Comparison of ENCODE assay signal across 1 cellular context in the genomic region with DNA sequence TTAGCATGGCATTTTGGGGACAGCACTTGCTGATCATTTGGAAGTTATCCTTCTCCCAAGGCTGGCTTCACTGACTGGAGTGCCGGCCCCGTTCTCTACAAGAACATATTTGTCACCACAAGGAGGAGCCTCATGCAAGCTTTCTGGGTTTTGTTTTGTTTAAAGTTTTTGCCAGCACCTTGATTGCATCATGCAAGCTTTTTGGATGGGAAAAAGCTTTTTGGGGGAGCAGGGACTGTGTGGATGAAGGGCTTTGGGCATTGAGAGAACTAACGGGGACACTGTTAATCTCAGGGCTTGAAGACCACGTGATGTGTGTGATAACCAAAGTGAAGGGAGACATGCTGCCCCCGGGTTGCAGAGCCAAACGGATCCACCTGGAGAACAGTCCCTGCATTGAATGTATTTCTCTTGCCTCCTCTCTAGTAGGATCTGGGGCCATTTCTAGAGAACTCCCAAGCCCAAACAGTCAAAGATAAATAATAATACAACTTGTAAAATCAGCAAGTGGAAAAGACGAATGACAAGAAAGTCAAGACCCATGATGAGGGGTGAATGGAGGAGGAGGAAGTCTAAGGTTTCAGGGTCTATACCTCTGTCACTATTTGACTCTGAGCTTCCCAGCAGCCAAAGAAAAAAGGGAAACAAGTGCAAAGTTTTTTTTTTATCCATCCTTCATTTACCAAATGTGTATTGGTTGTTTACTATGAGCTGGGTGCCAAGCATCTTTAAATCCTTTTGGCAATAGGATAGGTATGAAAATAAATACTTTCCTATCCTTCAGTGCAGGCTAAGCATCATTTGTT.
TF ChIP-seq lines count a peak whose summit lies in the region.

No MANE protein-coding gene starts in this region.

TF ChIP-seq in K562, 482 proteins besides CTCF, POLR2A, EP300 and RAD21 (continued from another document and continues in another):
- TF ChIP-seq, protein P1, sequence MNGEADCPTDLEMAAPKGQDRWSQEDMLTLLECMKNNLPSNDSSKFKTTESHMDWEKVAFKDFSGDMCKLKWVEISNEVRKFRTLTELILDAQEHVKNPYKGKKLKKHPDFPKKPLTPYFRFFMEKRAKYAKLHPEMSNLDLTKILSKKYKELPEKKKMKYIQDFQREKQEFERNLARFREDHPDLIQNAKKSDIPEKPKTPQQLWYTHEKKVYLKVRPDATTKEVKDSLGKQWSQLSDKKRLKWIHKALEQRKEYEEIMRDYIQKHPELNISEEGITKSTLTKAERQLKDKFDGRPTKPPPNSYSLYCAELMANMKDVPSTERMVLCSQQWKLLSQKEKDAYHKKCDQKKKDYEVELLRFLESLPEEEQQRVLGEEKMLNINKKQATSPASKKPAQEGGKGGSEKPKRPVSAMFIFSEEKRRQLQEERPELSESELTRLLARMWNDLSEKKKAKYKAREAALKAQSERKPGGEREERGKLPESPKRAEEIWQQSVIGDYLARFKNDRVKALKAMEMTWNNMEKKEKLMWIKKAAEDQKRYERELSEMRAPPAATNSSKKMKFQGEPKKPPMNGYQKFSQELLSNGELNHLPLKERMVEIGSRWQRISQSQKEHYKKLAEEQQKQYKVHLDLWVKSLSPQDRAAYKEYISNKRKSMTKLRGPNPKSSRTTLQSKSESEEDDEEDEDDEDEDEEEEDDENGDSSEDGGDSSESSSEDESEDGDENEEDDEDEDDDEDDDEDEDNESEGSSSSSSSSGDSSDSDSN (IDR thresholded peaks at IDR 0.05; ENCODE audit: borderline replicate concordance in 1 of 2, low read depth in 2 of 2, low read length in 2 of 2), result no peak
- TF ChIP-seq ZNF583 (CRISPR knock-in tag; IDR thresholded peaks at IDR 0.05), result no peak
- TF ChIP-seq HNRNPUL1 (IDR thresholded peaks at IDR 0.05; ENCODE audit: low read length), result no peak
- TF ChIP-seq, protein P2, sequence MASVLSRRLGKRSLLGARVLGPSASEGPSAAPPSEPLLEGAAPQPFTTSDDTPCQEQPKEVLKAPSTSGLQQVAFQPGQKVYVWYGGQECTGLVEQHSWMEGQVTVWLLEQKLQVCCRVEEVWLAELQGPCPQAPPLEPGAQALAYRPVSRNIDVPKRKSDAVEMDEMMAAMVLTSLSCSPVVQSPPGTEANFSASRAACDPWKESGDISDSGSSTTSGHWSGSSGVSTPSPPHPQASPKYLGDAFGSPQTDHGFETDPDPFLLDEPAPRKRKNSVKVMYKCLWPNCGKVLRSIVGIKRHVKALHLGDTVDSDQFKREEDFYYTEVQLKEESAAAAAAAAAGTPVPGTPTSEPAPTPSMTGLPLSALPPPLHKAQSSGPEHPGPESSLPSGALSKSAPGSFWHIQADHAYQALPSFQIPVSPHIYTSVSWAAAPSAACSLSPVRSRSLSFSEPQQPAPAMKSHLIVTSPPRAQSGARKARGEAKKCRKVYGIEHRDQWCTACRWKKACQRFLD (CRISPR knock-in tag; IDR thresholded peaks at IDR 0.05), result no peak
- TF ChIP-seq, protein P3, sequence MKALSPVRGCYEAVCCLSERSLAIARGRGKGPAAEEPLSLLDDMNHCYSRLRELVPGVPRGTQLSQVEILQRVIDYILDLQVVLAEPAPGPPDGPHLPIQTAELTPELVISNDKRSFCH (CRISPR knock-in tag; IDR thresholded peaks at IDR 0.05), result no peak
- TF ChIP-seq, protein P3 (tag; IDR thresholded peaks at IDR 0.05), result no peak
- TF ChIP-seq, protein P4, sequence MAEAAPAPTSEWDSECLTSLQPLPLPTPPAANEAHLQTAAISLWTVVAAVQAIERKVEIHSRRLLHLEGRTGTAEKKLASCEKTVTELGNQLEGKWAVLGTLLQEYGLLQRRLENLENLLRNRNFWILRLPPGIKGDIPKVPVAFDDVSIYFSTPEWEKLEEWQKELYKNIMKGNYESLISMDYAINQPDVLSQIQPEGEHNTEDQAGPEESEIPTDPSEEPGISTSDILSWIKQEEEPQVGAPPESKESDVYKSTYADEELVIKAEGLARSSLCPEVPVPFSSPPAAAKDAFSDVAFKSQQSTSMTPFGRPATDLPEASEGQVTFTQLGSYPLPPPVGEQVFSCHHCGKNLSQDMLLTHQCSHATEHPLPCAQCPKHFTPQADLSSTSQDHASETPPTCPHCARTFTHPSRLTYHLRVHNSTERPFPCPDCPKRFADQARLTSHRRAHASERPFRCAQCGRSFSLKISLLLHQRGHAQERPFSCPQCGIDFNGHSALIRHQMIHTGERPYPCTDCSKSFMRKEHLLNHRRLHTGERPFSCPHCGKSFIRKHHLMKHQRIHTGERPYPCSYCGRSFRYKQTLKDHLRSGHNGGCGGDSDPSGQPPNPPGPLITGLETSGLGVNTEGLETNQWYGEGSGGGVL (CRISPR knock-in tag; IDR thresholded peaks at IDR 0.05), result no peak
- peak; percentile 25; the same call in 1 of the 2 replicates for TF ChIP-seq SMARCC2 (IDR thresholded peaks at IDR 0.05; ENCODE audit: low read depth)
- TF ChIP-seq HNRNPK (IDR thresholded peaks at IDR 0.05; ENCODE audit: low read depth, low read length, poor library complexity, severe bottlenecking), result no peak
- TF ChIP-seq, protein P5, sequence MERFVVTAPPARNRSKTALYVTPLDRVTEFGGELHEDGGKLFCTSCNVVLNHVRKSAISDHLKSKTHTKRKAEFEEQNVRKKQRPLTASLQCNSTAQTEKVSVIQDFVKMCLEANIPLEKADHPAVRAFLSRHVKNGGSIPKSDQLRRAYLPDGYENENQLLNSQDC (CRISPR knock-in tag; IDR thresholded peaks at IDR 0.05), result no peak
- TF ChIP-seq, protein P6, sequence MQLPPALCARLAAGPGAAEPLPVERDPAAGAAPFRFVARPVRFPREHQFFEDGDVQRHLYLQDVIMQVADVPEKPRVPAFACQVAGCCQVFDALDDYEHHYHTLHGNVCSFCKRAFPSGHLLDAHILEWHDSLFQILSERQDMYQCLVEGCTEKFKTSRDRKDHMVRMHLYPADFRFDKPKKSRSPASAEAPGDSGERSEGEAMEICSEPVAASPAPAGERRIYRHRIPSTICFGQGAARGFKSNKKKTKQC (CRISPR knock-in tag; IDR thresholded peaks at IDR 0.05), result no peak
- TF ChIP-seq ETV5 (CRISPR knock-in tag; IDR thresholded peaks at IDR 0.05; ENCODE audit: low read depth), result no peak
- no peak for TF ChIP-seq ZNF140 (CRISPR knock-in tag; IDR thresholded peaks at IDR 0.05)
- TF ChIP-seq BMI1 (IDR thresholded peaks at IDR 0.05; ENCODE audit: low read length), result no peak
- TF ChIP-seq NR4A1 (CRISPR knock-in tag; IDR thresholded peaks at IDR 0.05), result no peak
- TF ChIP-seq NR4A1 (tag; IDR thresholded peaks at IDR 0.05), result no peak
- TF ChIP-seq KLF16 (IDR thresholded peaks at IDR 0.05), result no peak
- peak; percentile 94 for TF ChIP-seq CEBPG (CRISPR knock-in tag; IDR thresholded peaks at IDR 0.05)
- peak; percentile 92 to 95 for TF ChIP-seq CEBPG (tag; conservative IDR thresholded peaks at IDR 0.05 in 1 of 2, IDR thresholded peaks at IDR 0.05 in 1 of 2)
- no peak for TF ChIP-seq RNF2 (IDR thresholded peaks at IDR 0.05)
- TF ChIP-seq, protein P7, sequence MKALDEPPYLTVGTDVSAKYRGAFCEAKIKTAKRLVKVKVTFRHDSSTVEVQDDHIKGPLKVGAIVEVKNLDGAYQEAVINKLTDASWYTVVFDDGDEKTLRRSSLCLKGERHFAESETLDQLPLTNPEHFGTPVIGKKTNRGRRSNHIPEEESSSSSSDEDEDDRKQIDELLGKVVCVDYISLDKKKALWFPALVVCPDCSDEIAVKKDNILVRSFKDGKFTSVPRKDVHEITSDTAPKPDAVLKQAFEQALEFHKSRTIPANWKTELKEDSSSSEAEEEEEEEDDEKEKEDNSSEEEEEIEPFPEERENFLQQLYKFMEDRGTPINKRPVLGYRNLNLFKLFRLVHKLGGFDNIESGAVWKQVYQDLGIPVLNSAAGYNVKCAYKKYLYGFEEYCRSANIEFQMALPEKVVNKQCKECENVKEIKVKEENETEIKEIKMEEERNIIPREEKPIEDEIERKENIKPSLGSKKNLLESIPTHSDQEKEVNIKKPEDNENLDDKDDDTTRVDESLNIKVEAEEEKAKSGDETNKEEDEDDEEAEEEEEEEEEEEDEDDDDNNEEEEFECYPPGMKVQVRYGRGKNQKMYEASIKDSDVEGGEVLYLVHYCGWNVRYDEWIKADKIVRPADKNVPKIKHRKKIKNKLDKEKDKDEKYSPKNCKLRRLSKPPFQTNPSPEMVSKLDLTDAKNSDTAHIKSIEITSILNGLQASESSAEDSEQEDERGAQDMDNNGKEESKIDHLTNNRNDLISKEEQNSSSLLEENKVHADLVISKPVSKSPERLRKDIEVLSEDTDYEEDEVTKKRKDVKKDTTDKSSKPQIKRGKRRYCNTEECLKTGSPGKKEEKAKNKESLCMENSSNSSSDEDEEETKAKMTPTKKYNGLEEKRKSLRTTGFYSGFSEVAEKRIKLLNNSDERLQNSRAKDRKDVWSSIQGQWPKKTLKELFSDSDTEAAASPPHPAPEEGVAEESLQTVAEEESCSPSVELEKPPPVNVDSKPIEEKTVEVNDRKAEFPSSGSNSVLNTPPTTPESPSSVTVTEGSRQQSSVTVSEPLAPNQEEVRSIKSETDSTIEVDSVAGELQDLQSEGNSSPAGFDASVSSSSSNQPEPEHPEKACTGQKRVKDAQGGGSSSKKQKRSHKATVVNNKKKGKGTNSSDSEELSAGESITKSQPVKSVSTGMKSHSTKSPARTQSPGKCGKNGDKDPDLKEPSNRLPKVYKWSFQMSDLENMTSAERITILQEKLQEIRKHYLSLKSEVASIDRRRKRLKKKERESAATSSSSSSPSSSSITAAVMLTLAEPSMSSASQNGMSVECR (CRISPR knock-in tag; IDR thresholded peaks at IDR 0.05), result no peak
- no peak for TF ChIP-seq MYNN (IDR thresholded peaks at IDR 0.05)
- TF ChIP-seq MYNN (CRISPR knock-in tag; IDR thresholded peaks at IDR 0.05), result no peak
- no peak for TF ChIP-seq MTA3 (IDR thresholded peaks at IDR 0.05; ENCODE audit: borderline replicate concordance)
- no peak for TF ChIP-seq ZNF282 (CRISPR knock-in tag; IDR thresholded peaks at IDR 0.05)
- no peak for TF ChIP-seq CREM (IDR thresholded peaks at IDR 0.05; ENCODE audit: low read depth)
- no peak for TF ChIP-seq MCM7 (IDR thresholded peaks at IDR 0.05)
- no peak for TF ChIP-seq KAT2B (IDR thresholded peaks at IDR 0.05; ENCODE audit: low read depth, low read length)
- TF ChIP-seq RBFOX2 (IDR thresholded peaks at IDR 0.05; ENCODE audit: low read depth, low read length), result no peak
- TF ChIP-seq, protein P8, sequence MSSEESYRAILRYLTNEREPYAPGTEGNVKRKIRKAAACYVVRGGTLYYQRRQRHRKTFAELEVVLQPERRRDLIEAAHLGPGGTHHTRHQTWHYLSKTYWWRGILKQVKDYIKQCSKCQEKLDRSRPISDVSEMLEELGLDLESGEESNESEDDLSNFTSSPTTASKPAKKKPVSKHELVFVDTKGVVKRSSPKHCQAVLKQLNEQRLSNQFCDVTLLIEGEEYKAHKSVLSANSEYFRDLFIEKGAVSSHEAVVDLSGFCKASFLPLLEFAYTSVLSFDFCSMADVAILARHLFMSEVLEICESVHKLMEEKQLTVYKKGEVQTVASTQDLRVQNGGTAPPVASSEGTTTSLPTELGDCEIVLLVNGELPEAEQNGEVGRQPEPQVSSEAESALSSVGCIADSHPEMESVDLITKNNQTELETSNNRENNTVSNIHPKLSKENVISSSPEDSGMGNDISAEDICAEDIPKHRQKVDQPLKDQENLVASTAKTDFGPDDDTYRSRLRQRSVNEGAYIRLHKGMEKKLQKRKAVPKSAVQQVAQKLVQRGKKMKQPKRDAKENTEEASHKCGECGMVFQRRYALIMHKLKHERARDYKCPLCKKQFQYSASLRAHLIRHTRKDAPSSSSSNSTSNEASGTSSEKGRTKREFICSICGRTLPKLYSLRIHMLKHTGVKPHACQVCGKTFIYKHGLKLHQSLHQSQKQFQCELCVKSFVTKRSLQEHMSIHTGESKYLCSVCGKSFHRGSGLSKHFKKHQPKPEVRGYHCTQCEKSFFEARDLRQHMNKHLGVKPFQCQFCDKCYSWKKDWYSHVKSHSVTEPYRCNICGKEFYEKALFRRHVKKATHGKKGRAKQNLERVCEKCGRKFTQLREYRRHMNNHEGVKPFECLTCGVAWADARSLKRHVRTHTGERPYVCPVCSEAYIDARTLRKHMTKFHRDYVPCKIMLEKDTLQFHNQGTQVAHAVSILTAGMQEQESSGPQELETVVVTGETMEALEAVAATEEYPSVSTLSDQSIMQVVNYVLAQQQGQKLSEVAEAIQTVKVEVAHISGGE (CRISPR knock-in tag; IDR thresholded peaks at IDR 0.05), result no peak
- no peak for TF ChIP-seq ADNP (tag; IDR thresholded peaks at IDR 0.05)
- TF ChIP-seq U2AF1 (optimal IDR thresholded peaks at IDR 0.05; ENCODE audit: low read depth, low read length), result no peak
- TF ChIP-seq RBM22 (IDR thresholded peaks at IDR 0.05; ENCODE audit: low read depth, low read length, poor library complexity, severe bottlenecking), result no peak
- TF ChIP-seq, protein P9, sequence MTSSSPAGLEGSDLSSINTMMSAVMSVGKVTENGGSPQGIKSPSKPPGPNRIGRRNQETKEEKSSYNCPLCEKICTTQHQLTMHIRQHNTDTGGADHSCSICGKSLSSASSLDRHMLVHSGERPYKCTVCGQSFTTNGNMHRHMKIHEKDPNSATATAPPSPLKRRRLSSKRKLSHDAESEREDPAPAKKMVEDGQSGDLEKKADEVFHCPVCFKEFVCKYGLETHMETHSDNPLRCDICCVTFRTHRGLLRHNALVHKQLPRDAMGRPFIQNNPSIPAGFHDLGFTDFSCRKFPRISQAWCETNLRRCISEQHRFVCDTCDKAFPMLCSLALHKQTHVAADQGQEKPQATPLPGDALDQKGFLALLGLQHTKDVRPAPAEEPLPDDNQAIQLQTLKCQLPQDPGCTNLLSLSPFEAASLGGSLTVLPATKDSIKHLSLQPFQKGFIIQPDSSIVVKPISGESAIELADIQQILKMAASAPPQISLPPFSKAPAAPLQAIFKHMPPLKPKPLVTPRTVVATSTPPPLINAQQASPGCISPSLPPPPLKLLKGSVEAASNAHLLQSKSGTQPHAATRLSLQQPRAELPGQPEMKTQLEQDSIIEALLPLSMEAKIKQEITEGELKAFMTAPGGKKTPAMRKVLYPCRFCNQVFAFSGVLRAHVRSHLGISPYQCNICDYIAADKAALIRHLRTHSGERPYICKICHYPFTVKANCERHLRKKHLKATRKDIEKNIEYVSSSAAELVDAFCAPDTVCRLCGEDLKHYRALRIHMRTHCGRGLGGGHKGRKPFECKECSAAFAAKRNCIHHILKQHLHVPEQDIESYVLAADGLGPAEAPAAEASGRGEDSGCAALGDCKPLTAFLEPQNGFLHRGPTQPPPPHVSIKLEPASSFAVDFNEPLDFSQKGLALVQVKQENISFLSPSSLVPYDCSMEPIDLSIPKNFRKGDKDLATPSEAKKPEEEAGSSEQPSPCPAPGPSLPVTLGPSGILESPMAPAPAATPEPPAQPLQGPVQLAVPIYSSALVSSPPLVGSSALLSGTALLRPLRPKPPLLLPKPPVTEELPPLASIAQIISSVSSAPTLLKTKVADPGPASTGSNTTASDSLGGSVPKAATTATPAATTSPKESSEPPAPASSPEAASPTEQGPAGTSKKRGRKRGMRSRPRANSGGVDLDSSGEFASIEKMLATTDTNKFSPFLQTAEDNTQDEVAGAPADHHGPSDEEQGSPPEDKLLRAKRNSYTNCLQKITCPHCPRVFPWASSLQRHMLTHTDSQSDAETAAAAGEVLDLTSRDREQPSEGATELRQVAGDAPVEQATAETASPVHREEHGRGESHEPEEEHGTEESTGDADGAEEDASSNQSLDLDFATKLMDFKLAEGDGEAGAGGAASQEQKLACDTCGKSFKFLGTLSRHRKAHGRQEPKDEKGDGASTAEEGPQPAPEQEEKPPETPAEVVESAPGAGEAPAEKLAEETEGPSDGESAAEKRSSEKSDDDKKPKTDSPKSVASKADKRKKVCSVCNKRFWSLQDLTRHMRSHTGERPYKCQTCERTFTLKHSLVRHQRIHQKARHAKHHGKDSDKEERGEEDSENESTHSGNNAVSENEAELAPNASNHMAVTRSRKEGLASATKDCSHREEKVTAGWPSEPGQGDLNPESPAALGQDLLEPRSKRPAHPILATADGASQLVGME (CRISPR knock-in tag; IDR thresholded peaks at IDR 0.05), result no peak
- TF ChIP-seq MCM5 (IDR thresholded peaks at IDR 0.05; ENCODE audit: low read depth), result no peak
